In the genomic region with DNA sequence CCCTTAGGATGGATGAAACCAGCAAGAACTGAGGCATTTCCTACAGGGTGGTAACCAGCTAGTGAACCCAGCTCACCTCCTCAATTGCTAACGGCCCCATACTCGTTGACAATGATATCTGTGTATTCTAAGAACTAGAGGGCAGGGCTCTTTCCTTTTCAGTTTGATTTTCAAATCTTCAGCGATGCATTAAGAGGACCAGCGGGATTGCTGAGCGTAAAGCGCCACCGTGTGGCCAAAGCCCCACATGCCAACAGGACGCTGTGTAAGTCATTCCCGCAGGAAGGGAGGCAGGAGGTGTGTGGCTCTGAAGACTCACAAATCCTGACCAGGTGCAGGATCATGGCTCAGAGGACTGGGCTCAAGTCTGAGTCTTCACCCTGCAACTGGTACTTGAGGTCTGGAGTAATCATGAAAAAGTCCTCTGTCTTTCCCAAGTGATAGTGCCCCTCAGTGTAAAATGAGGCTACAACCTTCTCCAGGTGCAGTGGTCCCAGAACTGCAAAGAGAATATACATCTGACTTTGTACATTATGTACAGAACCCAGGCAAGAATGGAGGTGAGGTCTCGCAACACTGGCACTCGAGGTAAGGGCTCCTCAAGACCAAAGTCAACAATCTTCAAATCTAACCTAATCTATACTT, we compare ENCODE assay signal across 1 cellular context.
TF ChIP-seq lines count a peak whose summit lies in the region.

No MANE protein-coding gene starts in this region.

TF ChIP-seq in K562, 482 proteins besides CTCF, POLR2A, EP300 and RAD21 (continued from another document):
- TF ChIP-seq DEAF1 (CRISPR knock-in tag; IDR thresholded peaks at IDR 0.05) = peak; percentile 75
- no peak for TF ChIP-seq CC2D1A (IDR thresholded peaks at IDR 0.05)
- peak; percentile 80; the same call in 1 of the 2 replicates for TF ChIP-seq SMC3 (conservative IDR thresholded peaks at IDR 0.05; ENCODE audit: insufficient read depth, low read depth, low read length)
- TF ChIP-seq, protein P1, sequence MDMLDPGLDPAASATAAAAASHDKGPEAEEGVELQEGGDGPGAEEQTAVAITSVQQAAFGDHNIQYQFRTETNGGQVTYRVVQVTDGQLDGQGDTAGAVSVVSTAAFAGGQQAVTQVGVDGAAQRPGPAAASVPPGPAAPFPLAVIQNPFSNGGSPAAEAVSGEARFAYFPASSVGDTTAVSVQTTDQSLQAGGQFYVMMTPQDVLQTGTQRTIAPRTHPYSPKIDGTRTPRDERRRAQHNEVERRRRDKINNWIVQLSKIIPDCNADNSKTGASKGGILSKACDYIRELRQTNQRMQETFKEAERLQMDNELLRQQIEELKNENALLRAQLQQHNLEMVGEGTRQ (CRISPR knock-in tag; IDR thresholded peaks at IDR 0.05) = no peak
- no peak for TF ChIP-seq DIDO1 (tag; IDR thresholded peaks at IDR 0.05; ENCODE audit: low read depth)
- no peak for TF ChIP-seq ZNF133 (CRISPR knock-in tag; IDR thresholded peaks at IDR 0.05)
- TF ChIP-seq FOXM1 (IDR thresholded peaks at IDR 0.05; ENCODE audit: low read depth) = peak; percentile 18; the same call in 1 of the 2 replicates
- no peak for TF ChIP-seq FOXM1 (CRISPR knock-in tag; IDR thresholded peaks at IDR 0.05; ENCODE audit: low read depth)
- TF ChIP-seq, protein P2, sequence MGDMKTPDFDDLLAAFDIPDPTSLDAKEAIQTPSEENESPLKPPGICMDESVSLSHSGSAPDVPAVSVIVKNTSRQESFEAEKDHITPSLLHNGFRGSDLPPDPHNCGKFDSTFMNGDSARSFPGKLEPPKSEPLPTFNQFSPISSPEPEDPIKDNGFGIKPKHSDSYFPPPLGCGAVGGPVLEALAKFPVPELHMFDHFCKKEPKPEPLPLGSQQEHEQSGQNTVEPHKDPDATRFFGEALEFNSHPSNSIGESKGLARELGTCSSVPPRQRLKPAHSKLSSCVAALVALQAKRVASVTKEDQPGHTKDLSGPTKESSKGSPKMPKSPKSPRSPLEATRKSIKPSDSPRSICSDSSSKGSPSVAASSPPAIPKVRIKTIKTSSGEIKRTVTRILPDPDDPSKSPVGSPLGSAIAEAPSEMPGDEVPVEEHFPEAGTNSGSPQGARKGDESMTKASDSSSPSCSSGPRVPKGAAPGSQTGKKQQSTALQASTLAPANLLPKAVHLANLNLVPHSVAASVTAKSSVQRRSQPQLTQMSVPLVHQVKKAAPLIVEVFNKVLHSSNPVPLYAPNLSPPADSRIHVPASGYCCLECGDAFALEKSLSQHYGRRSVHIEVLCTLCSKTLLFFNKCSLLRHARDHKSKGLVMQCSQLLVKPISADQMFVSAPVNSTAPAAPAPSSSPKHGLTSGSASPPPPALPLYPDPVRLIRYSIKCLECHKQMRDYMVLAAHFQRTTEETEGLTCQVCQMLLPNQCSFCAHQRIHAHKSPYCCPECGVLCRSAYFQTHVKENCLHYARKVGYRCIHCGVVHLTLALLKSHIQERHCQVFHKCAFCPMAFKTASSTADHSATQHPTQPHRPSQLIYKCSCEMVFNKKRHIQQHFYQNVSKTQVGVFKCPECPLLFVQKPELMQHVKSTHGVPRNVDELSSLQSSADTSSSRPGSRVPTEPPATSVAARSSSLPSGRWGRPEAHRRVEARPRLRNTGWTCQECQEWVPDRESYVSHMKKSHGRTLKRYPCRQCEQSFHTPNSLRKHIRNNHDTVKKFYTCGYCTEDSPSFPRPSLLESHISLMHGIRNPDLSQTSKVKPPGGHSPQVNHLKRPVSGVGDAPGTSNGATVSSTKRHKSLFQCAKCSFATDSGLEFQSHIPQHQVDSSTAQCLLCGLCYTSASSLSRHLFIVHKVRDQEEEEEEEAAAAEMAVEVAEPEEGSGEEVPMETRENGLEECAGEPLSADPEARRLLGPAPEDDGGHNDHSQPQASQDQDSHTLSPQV (IDR thresholded peaks at IDR 0.05) = no peak
- no peak for TF ChIP-seq TAF1 (IDR thresholded peaks at IDR 0.05; ENCODE audit: control insufficient read depth, extremely low read depth, insufficient read depth, low read length, severe bottlenecking)
- no peak for TF ChIP-seq POLR2B (IDR thresholded peaks at IDR 0.05; ENCODE audit: low read depth, partially characterized antibody)
- TF ChIP-seq ZNF77 (CRISPR knock-in tag; IDR thresholded peaks at IDR 0.05) = no peak
- TF ChIP-seq SIRT6 (IDR thresholded peaks at IDR 0.05; ENCODE audit: low read depth, low read length) = no peak
- no peak for TF ChIP-seq PRDM10 (IDR thresholded peaks at IDR 0.05; ENCODE audit: partially characterized antibody)
- TF ChIP-seq RB1 (IDR thresholded peaks at IDR 0.05; ENCODE audit: low read depth) = peak; percentile 17; the same call in 1 of the 2 replicates
- TF ChIP-seq, protein P3, sequence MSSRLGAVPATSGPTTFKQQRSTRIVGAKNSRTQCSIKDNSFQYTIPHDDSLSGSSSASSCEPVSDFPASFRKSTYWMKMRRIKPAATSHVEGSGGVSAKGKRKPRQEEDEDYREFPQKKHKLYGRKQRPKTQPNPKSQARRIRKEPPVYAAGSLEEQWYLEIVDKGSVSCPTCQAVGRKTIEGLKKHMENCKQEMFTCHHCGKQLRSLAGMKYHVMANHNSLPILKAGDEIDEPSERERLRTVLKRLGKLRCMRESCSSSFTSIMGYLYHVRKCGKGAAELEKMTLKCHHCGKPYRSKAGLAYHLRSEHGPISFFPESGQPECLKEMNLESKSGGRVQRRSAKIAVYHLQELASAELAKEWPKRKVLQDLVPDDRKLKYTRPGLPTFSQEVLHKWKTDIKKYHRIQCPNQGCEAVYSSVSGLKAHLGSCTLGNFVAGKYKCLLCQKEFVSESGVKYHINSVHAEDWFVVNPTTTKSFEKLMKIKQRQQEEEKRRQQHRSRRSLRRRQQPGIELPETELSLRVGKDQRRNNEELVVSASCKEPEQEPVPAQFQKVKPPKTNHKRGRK (tag; IDR thresholded peaks at IDR 0.05) = no peak
- TF ChIP-seq ZNF121 (CRISPR knock-in tag; conservative IDR thresholded peaks at IDR 0.05) = no peak
- TF ChIP-seq ZNF277 (CRISPR knock-in tag; IDR thresholded peaks at IDR 0.05; ENCODE audit: borderline replicate concordance) = no peak
- no peak for TF ChIP-seq ARID2 (IDR thresholded peaks at IDR 0.05)
- TF ChIP-seq NEUROD1 (IDR thresholded peaks at IDR 0.05; ENCODE audit: borderline replicate concordance, low read depth, low read length, partially characterized antibody) = no peak
- TF ChIP-seq HNRNPLL (IDR thresholded peaks at IDR 0.05; ENCODE audit: low read depth, low read length, poor library complexity, severe bottlenecking) = no peak
